Comparison of ENCODE assay signal across 12 cellular contexts in the genomic region with DNA sequence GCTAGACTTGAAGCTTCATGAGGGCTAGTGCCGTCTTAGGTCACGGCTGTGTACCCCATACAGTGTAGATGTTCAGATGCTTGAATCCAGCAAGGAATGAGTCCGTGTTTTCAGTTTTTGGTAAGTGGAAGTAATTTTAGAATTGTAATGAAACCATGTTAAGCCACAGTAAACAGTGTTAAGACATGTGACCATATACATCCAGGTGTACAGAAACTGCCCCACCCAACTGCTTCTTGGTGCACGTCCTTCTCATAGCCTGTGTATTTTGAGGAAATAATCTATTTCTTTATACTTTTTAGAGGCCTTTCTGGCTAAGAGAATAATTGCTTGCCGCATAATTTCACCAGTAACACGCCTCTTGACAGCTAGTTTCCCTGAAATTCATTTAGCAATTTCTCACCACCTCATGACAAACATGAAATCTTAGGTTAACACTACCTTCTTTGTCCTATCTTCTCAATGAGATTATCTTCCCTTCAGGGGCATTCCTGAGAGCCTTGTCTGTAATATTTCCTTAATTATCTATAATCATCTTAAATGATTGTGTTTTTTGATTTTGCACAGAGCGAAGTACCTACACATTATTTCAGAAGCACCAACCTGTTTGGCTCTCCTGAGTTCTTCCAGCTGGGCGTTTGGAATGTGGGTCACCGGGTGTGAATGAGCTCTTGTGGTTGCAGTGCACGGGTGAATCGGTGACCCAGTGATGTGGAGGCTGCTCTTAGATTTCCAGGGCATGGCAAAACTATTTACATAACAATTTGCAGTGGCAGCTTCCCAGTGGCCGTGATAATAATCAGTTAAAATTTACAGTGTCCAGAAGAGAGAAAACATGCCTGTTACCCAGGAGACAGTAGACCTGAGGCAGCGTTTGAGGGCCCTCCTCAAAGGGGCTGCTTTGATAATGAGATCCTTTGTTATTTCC. TPM values are rescaled to one million over a fixed set of nuclear protein-coding genes. Genes with fewer than 3 reads are reported as not detected.
DNase-seq lines count a peak whose midpoint lies in the region; ATAC-seq and TF ChIP-seq lines count a peak whose summit lies in the region.
"Had no signal": no experiment of that assay in that cellular context is flagged by ENCODE, and none has a peak within 500 bp of the region (broad histone marks: within the 10 kb centered on the region; RNA-seq: fewer than 3 reads in every experiment).

No MANE protein-coding gene starts in this region.

- no peak overlapping the region for H3K18ac ChIP-seq in neuronal stem cell (ENCODE audit: low read length)

- H4K8ac ChIP-seq in neuronal stem cell (ENCODE audit: low read depth, low read length): no peak overlapping the region

- peaks cover 19 to 60% (median 48%) of the 10 kb centered on the region in 6 donors for H3K4me1 ChIP-seq in spleen
- peaks cover 0 to 39% of the 10 kb centered on the region in 2 donors for H3K4me1 ChIP-seq in right atrium auricular region
- peaks cover under 1% of the 10 kb centered on the region; the same call in 1 of the 2 replicates for H3K4me1 ChIP-seq in SJCRH30
- peaks cover 6 to 9% of the 10 kb centered on the region in 2 donors for H3K4me1 ChIP-seq in neuronal stem cell (ENCODE audit: control insufficient read depth in 2 of 2, insufficient read depth in 1 of 2, low read depth in 1 of 2, low read length in 2 of 2)

- H3K27ac ChIP-seq in spleen: peak overlapping the region in 5 of 8 donors; percentile 17 to 78 (median 67)
- H3K27ac ChIP-seq in right atrium auricular region: no peak overlapping the region
- no peak overlapping the region for H3K27ac ChIP-seq in SJCRH30
- no peak overlapping the region for H3K27ac ChIP-seq in neuronal stem cell (replicated peaks; ENCODE audit: low read length)

- no peak for TF ChIP-seq POLR2A in spleen (IDR thresholded peaks at IDR 0.05)

- H2AK5ac ChIP-seq in neuronal stem cell (ENCODE audit: low read depth, low read length): no peak overlapping the region

- DNase-seq in NCI-H510A treated with DMSO at 0.1 percent for 48 hours (lab: John Stamatoyannopoulos, UW) (peak; percentile 41), NCI-H510A (lab: John Stamatoyannopoulos, UW) (no peak), NCI-H2227 treated with DMSO at 0.1 percent for 48 hours (lab: John Stamatoyannopoulos, UW) (peak; percentile 29), spleen (no peak), right atrium auricular region (ENCODE audit: low spot score) (no peak), SJCRH30 (no peak), neuronal stem cell (ENCODE audit: low spot score) (no peak)
- DNase-seq: activated CD4-positive, alpha-beta T cell treated with anti-CD3 and anti-CD28 coated beads for 4 hours; central memory CD4-positive, alpha-beta T cell; NCI-H2171 treated with DMSO at 0.1 percent for 48 hours had no signal

- WGBS in spleen, 5 donors: 79 to 86% (median 85%) methylated on average over 13 of the region's 13 CpGs
- no CpG with 5 or more reads among the region's 13 CpGs for WGBS in neuronal stem cell (ENCODE audit: extremely low coverage in 2 of 2, insufficient read length in 2 of 2, insufficient replicate concordance in 1 of 2), 2 donors

- H4K91ac ChIP-seq in neuronal stem cell (ENCODE audit: low read depth, low read length, poor library complexity): no peak overlapping the region

- no peak overlapping the region for H2BK15ac ChIP-seq in neuronal stem cell (ENCODE audit: low read length)

- H2AFZ ChIP-seq in neuronal stem cell (ENCODE audit: low read length): no peak overlapping the region

- TF ChIP-seq CTCF in spleen (IDR thresholded peaks at IDR 0.05 in 8 of 11, conservative IDR thresholded peaks at IDR 0.05 in 3 of 11) (no peak), right atrium auricular region (IDR thresholded peaks at IDR 0.05) (no peak)

- intact Hi-C loops in spleen (cut with DNase I; ENCODE audit: low total_unique reads): no loop called here

- peak; percentile 64 for ATAC-seq in esophagus mucosa
- ATAC-seq: A549 had no signal

- H3K27me3 ChIP-seq in spleen (replicated peaks in 1 of 7) (no peaks in the 10 kb centered on the region), right atrium auricular region (no peaks in the 10 kb centered on the region), SJCRH30 (no peaks in the 10 kb centered on the region), neuronal stem cell (ENCODE audit: control insufficient read depth in 3 of 3, insufficient read depth in 3 of 3, low read depth in 1 of 3, low read length in 3 of 3) (no peaks in the 10 kb centered on the region)

- no peak overlapping the region for H3K4ac ChIP-seq in neuronal stem cell (ENCODE audit: low read length)

- no peak overlapping the region for H3K4me2 ChIP-seq in neuronal stem cell (ENCODE audit: insufficient read depth, low read length, poor library complexity, severe bottlenecking)
- H3K4me2 ChIP-seq: A549 had no signal

- no peak overlapping the region for H3K23ac ChIP-seq in neuronal stem cell (ENCODE audit: low read depth, low read length, poor library complexity)

- H3K79me1 ChIP-seq in neuronal stem cell (ENCODE audit: low read depth, low read length): peaks cover 10% of the 10 kb centered on the region

- no peak overlapping the region for H2BK120ac ChIP-seq in neuronal stem cell (ENCODE audit: low read depth, low read length)

- H3K14ac ChIP-seq in neuronal stem cell (ENCODE audit: low read length): no peak overlapping the region

- H3K36me3 ChIP-seq in spleen (peaks cover 0 to 62% (median 38%) of the 10 kb centered on the region in 6 donors), right atrium auricular region (peaks cover 33% of the 10 kb centered on the region), SJCRH30 (peaks cover 37% of the 10 kb centered on the region), neuronal stem cell (replicated peaks in 1 of 2; ENCODE audit: control insufficient read depth in 2 of 2, insufficient read depth in 2 of 2, low read length in 2 of 2) (peaks cover 21 to 77% of the 10 kb centered on the region in 2 donors)

- H3K9me3 ChIP-seq in spleen (no peaks in the 10 kb centered on the region), right atrium auricular region (no peaks in the 10 kb centered on the region), SJCRH30 (replicated peaks) (no peaks in the 10 kb centered on the region), neuronal stem cell (replicated peaks in 1 of 2; ENCODE audit: control insufficient read depth in 2 of 2, insufficient read depth in 1 of 2, low read depth in 1 of 2, low read length in 2 of 2) (no peaks in the 10 kb centered on the region)
- H3K9me3 ChIP-seq: A549 had no signal

- no peak overlapping the region for H3K4me3 ChIP-seq in spleen
- H3K4me3 ChIP-seq in right atrium auricular region: no peak overlapping the region
- no peak overlapping the region; the same call in 1 of the 2 replicates for H3K4me3 ChIP-seq in SJCRH30
- no peak overlapping the region for H3K4me3 ChIP-seq in neuronal stem cell (ENCODE audit: low read length in 2 of 2)
- H3K4me3 ChIP-seq: A549 had no signal

- no peak overlapping the region for H3K9ac ChIP-seq in neuronal stem cell (ENCODE audit: low read depth, low read length, poor library complexity)

- H2BK12ac ChIP-seq in neuronal stem cell (ENCODE audit: low read length): no peak overlapping the region

- H2BK5ac ChIP-seq in neuronal stem cell (ENCODE audit: low read length): no peak overlapping the region

RNA-seq across cellular contexts. Expression of gene TADA2B, which starts 50.2 kb away (rescaled TPM):
- total RNA-seq in esophagus mucosa: 12.5 TPM
- 10 to 100 TPM; 22.6 to 32.2 (median 27.1) TPM for total RNA-seq in spleen
- 10 to 100 TPM in 2 of 3 donors, 1 to 10 TPM in 1; 9.9 to 15.6 (median 10.8) TPM for polyA plus RNA-seq in spleen
- 10 to 100 TPM; 20.8 to 27.0 TPM for total RNA-seq in right atrium auricular region
- 12.4 and 13.5 TPM in 2 replicates for total RNA-seq in SJCRH30 (2014; rRNA removed; shearing (Covaris generic))
- polyA plus RNA-seq in neuronal stem cell (2013, experiment 1 of 2): 9.9 TPM
- 9.9 TPM for polyA plus RNA-seq in neuronal stem cell (2013, experiment 2 of 2)

Comparison
In these comparisons a context has a peak if more than half of its experiments do, and no peak if none do; other contexts are left out.
1. DNase-seq: peak in NCI-H510A treated with DMSO at 0.1 percent for 48 hours (single experiment) and NCI-H2227 treated with DMSO at 0.1 percent for 48 hours (single experiment); none in NCI-H510A (single experiment), spleen (single experiment), right atrium auricular region (single experiment), SJCRH30 (0 of 2) and neuronal stem cell (single experiment).
2. H3K27ac ChIP-seq: peak in spleen (5 of 8); none in right atrium auricular region (0 of 2), SJCRH30 (single experiment) and neuronal stem cell (single experiment).